Comparison of ENCODE assay signal across 9 cellular contexts in genomic region chr2:96527990-96528679, GRCh38. TPM values are rescaled to one million over a fixed set of nuclear protein-coding genes. Genes with fewer than 3 reads are reported as not detected.
DNase-seq lines count a peak whose midpoint lies in the region; ATAC-seq and TF ChIP-seq lines count a peak whose summit lies in the region.
"Had no signal": no experiment of that assay in that cellular context is flagged by ENCODE, and none has a peak within 500 bp of the region (broad histone marks: within the 10 kb centered on the region; RNA-seq: fewer than 3 reads in every experiment).

No MANE protein-coding gene starts in this region.

- H3K27ac Mint-ChIP-seq in CD4-positive, CD25-positive, alpha-beta regulatory T cell, result peak overlapping the region; percentile 38 to 96 (median 82)

- WGBS in heart right ventricle, 2 donors, result 22 to 32% methylated on average over 13 of the region's 13 CpGs

- H3K27me3 Mint-ChIP-seq in CD4-positive, CD25-positive, alpha-beta regulatory T cell, result peaks cover 18% of the 10 kb centered on the region

- H3K36me3 Mint-ChIP-seq in CD4-positive, CD25-positive, alpha-beta regulatory T cell, result no peaks in the 10 kb centered on the region

- no peak for TF ChIP-seq CTCF in heart right ventricle (IDR thresholded peaks at IDR 0.05)

- H3K4me1 ChIP-seq in CD4-positive, CD25-positive, alpha-beta regulatory T cell (ENCODE audit: control insufficient read depth, insufficient read depth, low read length, poor library complexity, severe bottlenecking), result peaks cover 58% of the 10 kb centered on the region
- peaks cover 32 to 80% (median 59%) of the 10 kb centered on the region in 9 donors for H3K4me1 ChIP-seq in heart right ventricle

- no peaks in the 10 kb centered on the region for H3K9me3 Mint-ChIP-seq in CD4-positive, CD25-positive, alpha-beta regulatory T cell

- H3K36me3 ChIP-seq in CD4-positive, CD25-positive, alpha-beta regulatory T cell (ENCODE audit: control insufficient read depth, insufficient read depth, low read length), result no peaks in the 10 kb centered on the region
- no peaks in the 10 kb centered on the region for H3K36me3 ChIP-seq in MG63
- no peaks in the 10 kb centered on the region for H3K36me3 ChIP-seq in heart right ventricle

- peaks cover 22 to 74% (median 44%) of the 10 kb centered on the region in 4 donors for H3K4me1 Mint-ChIP-seq in CD4-positive, CD25-positive, alpha-beta regulatory T cell

- peak overlapping the region; percentile 82 to 93 (median 84) for H3K4me3 Mint-ChIP-seq in CD4-positive, CD25-positive, alpha-beta regulatory T cell

- ATAC-seq in CD4-positive, CD25-positive, alpha-beta regulatory T cell (ENCODE audit: low read depth in 2 of 2), result peak; percentile 43 to 49
- ATAC-seq in heart right ventricle (peak; percentile 9 to 34 (median 18)), HG03135 (IDR thresholded peaks at IDR 0.05; ENCODE audit: unreplicated experiment) (no peak), HG02885 (IDR thresholded peaks at IDR 0.05; ENCODE audit: poor library complexity, unreplicated experiment) (no peak), HG03039 (IDR thresholded peaks at IDR 0.05; ENCODE audit: unreplicated experiment) (no peak)

- DNase-seq in CD4-positive, CD25-positive, alpha-beta regulatory T cell, result peak in 1 of 3 donors; percentile 77
- DNase-seq in MG63 (peak; percentile 80), heart right ventricle (peak; percentile 67 to 74)
- DNase-seq in activated T-helper 9 cell treated with anti-CD3 and anti-CD28 coated beads, Interleukin-2, amount 50 U/mL, for 16 hours (ENCODE audit: low read depth), result peak; percentile 62

- peak overlapping the region; percentile 37 for H3K27ac ChIP-seq in CD4-positive, CD25-positive, alpha-beta regulatory T cell (ENCODE audit: insufficient read depth, low read length, poor library complexity, severe bottlenecking)
- H3K27ac ChIP-seq in heart right ventricle (peak overlapping the region; percentile 46 to 100 (median 94)), skin epidermis (peak overlapping the region in 20 of 21 experiments; percentile 63 to 92 (median 86))
- H3K27ac ChIP-seq: epithelial cell of prostate had no signal

- no peaks in the 10 kb centered on the region for H3K27me3 ChIP-seq in CD4-positive, CD25-positive, alpha-beta regulatory T cell (ENCODE audit: control insufficient read depth, insufficient read depth, low read length)
- no peaks in the 10 kb centered on the region for H3K27me3 ChIP-seq in MG63
- no peaks in the 10 kb centered on the region for H3K27me3 ChIP-seq in heart right ventricle

- peak overlapping the region; percentile 64 for H3K4me3 ChIP-seq in CD4-positive, CD25-positive, alpha-beta regulatory T cell (ENCODE audit: low read depth, low read length)
- peak overlapping the region; percentile 16; the same call in 1 of the 2 replicates for H3K4me3 ChIP-seq in MG63
- peak overlapping the region; percentile 41 to 63 (median 58) for H3K4me3 ChIP-seq in heart right ventricle
- H3K4me3 ChIP-seq in skin epidermis, result peak overlapping the region in 6 of 7 experiments; percentile 37 to 55 (median 44)

- intact Hi-C loops in heart right ventricle (cut with DNase I), result loop anchor here in 1 of 10 donors (1.0 kb wide), 1 partner anchor 26 kb away; no protein-coding TSS in a partner anchor

- H3K9me3 ChIP-seq in CD4-positive, CD25-positive, alpha-beta regulatory T cell (ENCODE audit: control insufficient read depth in 2 of 2, low read length in 2 of 2), result no peaks in the 10 kb centered on the region
- no peaks in the 10 kb centered on the region for H3K9me3 ChIP-seq in MG63
- no peaks in the 10 kb centered on the region for H3K9me3 ChIP-seq in heart right ventricle

RNA-seq across cellular contexts. Expression of gene ARID5A, which starts 8.4 kb away (rescaled TPM):
- total RNA-seq in CD4-positive, CD25-positive, alpha-beta regulatory T cell, result 180 TPM
- 10 to 100 TPM; 63.5 to 85.6 (median 73.6) TPM for polyA plus RNA-seq in CD4-positive, CD25-positive, alpha-beta regulatory T cell
- 5.3 and 13.7 TPM in 2 replicates for total RNA-seq in MG63 (2014; rRNA removed; shearing (Covaris generic); ENCODE audit: low replicate concordance)
- 100 to 1,000 TPM in 1 of 10 donors, 10 to 100 TPM in 9; 12.0 to 121 (median 43.5) TPM for total RNA-seq in heart right ventricle
- 10 to 100 TPM; 35.0 to 42.9 TPM for polyA plus RNA-seq in heart right ventricle

RNA-seq across cellular contexts. Expression of gene NEURL3, which starts 23.0 kb away (rescaled TPM):
- not detected for total RNA-seq in CD4-positive, CD25-positive, alpha-beta regulatory T cell
- polyA plus RNA-seq in CD4-positive, CD25-positive, alpha-beta regulatory T cell, result under 1 TPM in 1 of 4 donors, not detected in 3; 0.18 TPM
- total RNA-seq in MG63 (2014; rRNA removed; shearing (Covaris generic); ENCODE audit: low replicate concordance), result 1.0 TPM in 1 of 2 replicates, not detected in the other
- under 1 TPM in 2 of 10 donors, not detected in 8; 0.37 to 0.67 TPM for total RNA-seq in heart right ventricle
- polyA plus RNA-seq in heart right ventricle, result under 1 TPM; 0.06 to 0.22 TPM

Comparison
In these comparisons a context has a peak if more than half of its experiments do, and no peak if none do; other contexts are left out.
1. ATAC-seq: peak in CD4-positive, CD25-positive, alpha-beta regulatory T cell (2 of 2) and heart right ventricle (8 of 8); none in HG03135 (single experiment), HG02885 (single experiment) and HG03039 (single experiment).
2. H3K27ac ChIP-seq: peak in every context shown above with its lines; median percentile 94 in heart right ventricle; 86 in skin epidermis; 37 in CD4-positive, CD25-positive, alpha-beta regulatory T cell.
3. Peak in every context shown above with its lines, with median percentiles within 50 percentile points of each other: H3K4me3 ChIP-seq.